ENCODE assay signal across 1 cellular context in genomic region chr5:139385061-139385889, GRCh38.
TF ChIP-seq lines count a peak whose summit lies in the region.

No MANE protein-coding gene starts in this region.

TF ChIP-seq in K562, 482 proteins besides CTCF, POLR2A, EP300 and RAD21 (continued from another document and continues in another):
- TF ChIP-seq ZBTB40 (IDR thresholded peaks at IDR 0.05) (no peak), ZBTB40 (CRISPR knock-in tag; IDR thresholded peaks at IDR 0.05) (no peak), ZZZ3 (IDR thresholded peaks at IDR 0.05) (no peak), RREB1 (CRISPR knock-in tag; IDR thresholded peaks at IDR 0.05) (0 out of 2 replicates have a peak, but pooled peaks have one; percentile 8), SNRNP70 (optimal IDR thresholded peaks at IDR 0.05; ENCODE audit: low read depth, low read length) (no peak), HLTF (IDR thresholded peaks at IDR 0.05) (no peak), MTA3 (IDR thresholded peaks at IDR 0.05; ENCODE audit: borderline replicate concordance) (peak; percentile 23; the same call in 1 of the 2 replicates), GTF3C2 (IDR thresholded peaks at IDR 0.05; ENCODE audit: borderline replicate concordance, extremely low read depth, insufficient read length) (no peak), HDAC6 (IDR thresholded peaks at IDR 0.05; ENCODE audit: low read depth, low read length) (no peak), CCAR2 (IDR thresholded peaks at IDR 0.05; ENCODE audit: low read depth, low read length) (no peak), ATF3 (IDR thresholded peaks at IDR 0.05) (no peak), ATF3 (CRISPR knock-in tag; conservative IDR thresholded peaks at IDR 0.05) (no peak), ZNF79 (CRISPR knock-in tag; IDR thresholded peaks at IDR 0.05; ENCODE audit: low read depth) (no peak), SIRT6 (IDR thresholded peaks at IDR 0.05; ENCODE audit: low read depth, low read length) (no peak), MED1 (CRISPR knock-in tag; IDR thresholded peaks at IDR 0.05; ENCODE audit: borderline replicate concordance) (no peak), U2AF1 (optimal IDR thresholded peaks at IDR 0.05; ENCODE audit: low read depth, low read length) (no peak), SPI1 (IDR thresholded peaks at IDR 0.05; ENCODE audit: borderline replicate concordance, low read depth, low read length) (no peak), CLOCK (CRISPR knock-in tag; IDR thresholded peaks at IDR 0.05; ENCODE audit: borderline replicate concordance) (no peak), MTA2 (IDR thresholded peaks at IDR 0.05; ENCODE audit: low read depth) (no peak), MYC (IDR thresholded peaks at IDR 0.05; ENCODE audit: low read depth, low read length) (peak; percentile 74), MYC (CRISPR knock-in tag; IDR thresholded peaks at IDR 0.05; ENCODE audit: borderline replicate concordance, low read depth) (no peak), HEY1 (CRISPR knock-in tag; IDR thresholded peaks at IDR 0.05; ENCODE audit: borderline replicate concordance) (no peak), ZBTB7A (IDR thresholded peaks at IDR 0.05; ENCODE audit: borderline replicate concordance, control insufficient read depth, low read depth, low read length) (no peak), ZNF589 (CRISPR knock-in tag; IDR thresholded peaks at IDR 0.05; ENCODE audit: low read depth) (no peak), MNT (conservative IDR thresholded peaks at IDR 0.05) (peak in 1 of 2 experiments; percentile 55; a peak in 1 of 4 replicates), ZKSCAN8 (CRISPR knock-in tag; IDR thresholded peaks at IDR 0.05) (no peak), PTRF (tag; IDR thresholded peaks at IDR 0.05) (no peak), ZNF561 (CRISPR knock-in tag; conservative IDR thresholded peaks at IDR 0.05) (no peak), ZSCAN32 (CRISPR knock-in tag; IDR thresholded peaks at IDR 0.05) (no peak), CREB5 (CRISPR knock-in tag; IDR thresholded peaks at IDR 0.05) (no peak), ERF (CRISPR knock-in tag; IDR thresholded peaks at IDR 0.05) (no peak)
